In genomic region chr17:47620503-47621245, GRCh38 we compare ENCODE assay signal across 14 cellular contexts. TPM values are rescaled to one million over a fixed set of nuclear protein-coding genes. Genes with fewer than 3 reads are reported as not detected.
DNase-seq lines count a peak whose midpoint lies in the region; ATAC-seq and TF ChIP-seq lines count a peak whose summit lies in the region.
"Had no signal": no experiment of that assay in that cellular context is flagged by ENCODE, and none has a peak within 500 bp of the region (broad histone marks: within the 10 kb centered on the region; RNA-seq: fewer than 3 reads in every experiment).

No MANE protein-coding gene starts in this region.

- H3K36me3 ChIP-seq in PC-9 (ENCODE audit: low read depth) = peaks cover 36% of the 10 kb centered on the region
- H3K36me3 ChIP-seq in skeletal muscle tissue (ENCODE audit: control insufficient read depth in 3 of 3, insufficient read depth in 3 of 3, low read length in 3 of 3) = peaks cover 12 to 36% (median 35%) of the 10 kb centered on the region in 3 donors

- H3K27me3 ChIP-seq in PC-9 (ENCODE audit: insufficient read depth, low read depth) (no peaks in the 10 kb centered on the region), skeletal muscle tissue (ENCODE audit: control insufficient read depth in 3 of 3, insufficient read depth in 3 of 3, low read length in 3 of 3) (no peaks in the 10 kb centered on the region)
- H3K27me3 ChIP-seq: left lung had no signal

- intact Hi-C loops in PC-9 (cut with micrococcal nuclease; ENCODE audit: unreplicated experiment) = no loop called here

- H3K9ac ChIP-seq in skeletal muscle tissue (ENCODE audit: low read depth in 1 of 3, low read length in 3 of 3) = peak overlapping the region in 2 of 3 donors; percentile 25 to 69

- H3K4me3 ChIP-seq in PC-9 = no peak overlapping the region
- no peak overlapping the region for H3K4me3 ChIP-seq in skeletal muscle tissue (ENCODE audit: low read length in 3 of 3)
- H3K4me3 ChIP-seq: left lung had no signal

- CTCF ChIA-PET in PC-9 (lab: Charles Lee) = no interaction called here

- H3F3A ChIP-seq in PC-9 (ENCODE audit: insufficient read depth, low read depth) = peaks cover 77% of the 10 kb centered on the region

- H3K27ac ChIP-seq in PC-9 (peak overlapping the region; percentile 71), skeletal muscle tissue (ENCODE audit: low read depth, low read length) (peak overlapping the region; percentile 49)
- H3K27ac ChIP-seq: left lung had no signal

- no peak overlapping the region for H2AFZ ChIP-seq in PC-9

- H3K9me2 ChIP-seq in PC-9 (ENCODE audit: insufficient read depth) = no peaks in the 10 kb centered on the region

- no TSS peak for BruUV-seq in PC-9 (replicated peaks; lab: Mats Ljungman, UMichigan)

- H3K79me2 ChIP-seq in PC-9 (ENCODE audit: low read depth) = no peaks in the 10 kb centered on the region; the same call in 1 of the 2 replicates

- POLR2A ChIA-PET in PC-9 (lab: Charles Lee; ENCODE audit: unreplicated experiment) = interaction anchor here (0.5 to 0.7 kb wide), 4 partner anchors 22 to 211 kb away, joined by 3 to 16 read pairs (median 5); partner anchors contain the start of genes LRRC46 and MRPL10

- DNase-seq in NCI-H2081 (lab: John Stamatoyannopoulos, UW) = peak; percentile 16 to 37
- no peak for DNase-seq in NCI-H2081 treated with DMSO at 0.1 percent for 48 hours (lab: John Stamatoyannopoulos, UW)
- peak in 1 of 2 experiments; percentile 91 for DNase-seq in PC-9
- no peak for DNase-seq in hepatic stellate cell (ENCODE audit: low spot score)
- DNase-seq in KG1 (lab: John Stamatoyannopoulos, UW) = no peak
- DNase-seq: activated CD8-positive, alpha-beta memory T cell treated with anti-CD3 and anti-CD28 coated beads, Interleukin-2, amount 50 U/mL, for 48 hours; left lung; MV-4-11; Right ventricle myocardium superior; stimulated activated CD4-positive, alpha-beta T cell treated with anti-CD3 and anti-CD28 coated beads, Interleukin-12 subunit alpha, Interleukin-12 subunit beta, amount 100 ng/mL, for 4 hours; substantia nigra had no signal

- ATAC-seq in esophagus mucosa = peak; percentile 27
- ATAC-seq in HG03025 (IDR thresholded peaks at IDR 0.05; ENCODE audit: low FRiP score, unreplicated experiment) = no peak

- H3K9me3 ChIP-seq in PC-9 (ENCODE audit: insufficient read depth, low read depth) = no peaks in the 10 kb centered on the region
- no peaks in the 10 kb centered on the region for H3K9me3 ChIP-seq in skeletal muscle tissue (ENCODE audit: control insufficient read depth in 3 of 3, low read length in 3 of 3)
- H3K9me3 ChIP-seq: left lung had no signal

- no peak for TF ChIP-seq CTCF in PC-9 (conservative IDR thresholded peaks at IDR 0.05)

- H3K4me2 ChIP-seq in PC-9 = peak overlapping the region; percentile 13

- H4K20me1 ChIP-seq in PC-9 (ENCODE audit: insufficient read depth) = peaks cover 8% of the 10 kb centered on the region; the same call in 1 of the 2 replicates

- H3K4me1 ChIP-seq in PC-9 (replicated peaks; ENCODE audit: insufficient read depth) = peaks cover 37% of the 10 kb centered on the region
- H3K4me1 ChIP-seq in skeletal muscle tissue (ENCODE audit: control insufficient read depth in 3 of 3, insufficient read depth in 3 of 3, low read length in 3 of 3) = peaks cover 14 to 25% (median 16%) of the 10 kb centered on the region in 3 donors
- H3K4me1 ChIP-seq: left lung had no signal

RNA-seq across cellular contexts. Expression of gene KPNB1, which starts 29.0 kb away (rescaled TPM):
- total RNA-seq in PC-9 (2021) = 305 and 306 TPM in 2 replicates
- 232 TPM for total RNA-seq in esophagus mucosa
- total RNA-seq in skeletal muscle tissue = 119 TPM

Comparison
In these comparisons a context has a peak if more than half of its experiments do, and no peak if none do; other contexts are left out.
1. DNase-seq: peak in NCI-H2081 (2 of 2); none in NCI-H2081 treated with DMSO at 0.1 percent for 48 hours (single experiment), hepatic stellate cell (single experiment) and KG1 (single experiment).